ENCODE assay signal across 1 cellular context in genomic region chrX:20363003-20363674, GRCh38.
TF ChIP-seq lines count a peak whose summit lies in the region.

No MANE protein-coding gene starts in this region.

TF ChIP-seq in HepG2, 621 proteins besides CTCF, POLR2A, EP300 and RAD21 (continued from another document):
- TF ChIP-seq, protein P1, sequence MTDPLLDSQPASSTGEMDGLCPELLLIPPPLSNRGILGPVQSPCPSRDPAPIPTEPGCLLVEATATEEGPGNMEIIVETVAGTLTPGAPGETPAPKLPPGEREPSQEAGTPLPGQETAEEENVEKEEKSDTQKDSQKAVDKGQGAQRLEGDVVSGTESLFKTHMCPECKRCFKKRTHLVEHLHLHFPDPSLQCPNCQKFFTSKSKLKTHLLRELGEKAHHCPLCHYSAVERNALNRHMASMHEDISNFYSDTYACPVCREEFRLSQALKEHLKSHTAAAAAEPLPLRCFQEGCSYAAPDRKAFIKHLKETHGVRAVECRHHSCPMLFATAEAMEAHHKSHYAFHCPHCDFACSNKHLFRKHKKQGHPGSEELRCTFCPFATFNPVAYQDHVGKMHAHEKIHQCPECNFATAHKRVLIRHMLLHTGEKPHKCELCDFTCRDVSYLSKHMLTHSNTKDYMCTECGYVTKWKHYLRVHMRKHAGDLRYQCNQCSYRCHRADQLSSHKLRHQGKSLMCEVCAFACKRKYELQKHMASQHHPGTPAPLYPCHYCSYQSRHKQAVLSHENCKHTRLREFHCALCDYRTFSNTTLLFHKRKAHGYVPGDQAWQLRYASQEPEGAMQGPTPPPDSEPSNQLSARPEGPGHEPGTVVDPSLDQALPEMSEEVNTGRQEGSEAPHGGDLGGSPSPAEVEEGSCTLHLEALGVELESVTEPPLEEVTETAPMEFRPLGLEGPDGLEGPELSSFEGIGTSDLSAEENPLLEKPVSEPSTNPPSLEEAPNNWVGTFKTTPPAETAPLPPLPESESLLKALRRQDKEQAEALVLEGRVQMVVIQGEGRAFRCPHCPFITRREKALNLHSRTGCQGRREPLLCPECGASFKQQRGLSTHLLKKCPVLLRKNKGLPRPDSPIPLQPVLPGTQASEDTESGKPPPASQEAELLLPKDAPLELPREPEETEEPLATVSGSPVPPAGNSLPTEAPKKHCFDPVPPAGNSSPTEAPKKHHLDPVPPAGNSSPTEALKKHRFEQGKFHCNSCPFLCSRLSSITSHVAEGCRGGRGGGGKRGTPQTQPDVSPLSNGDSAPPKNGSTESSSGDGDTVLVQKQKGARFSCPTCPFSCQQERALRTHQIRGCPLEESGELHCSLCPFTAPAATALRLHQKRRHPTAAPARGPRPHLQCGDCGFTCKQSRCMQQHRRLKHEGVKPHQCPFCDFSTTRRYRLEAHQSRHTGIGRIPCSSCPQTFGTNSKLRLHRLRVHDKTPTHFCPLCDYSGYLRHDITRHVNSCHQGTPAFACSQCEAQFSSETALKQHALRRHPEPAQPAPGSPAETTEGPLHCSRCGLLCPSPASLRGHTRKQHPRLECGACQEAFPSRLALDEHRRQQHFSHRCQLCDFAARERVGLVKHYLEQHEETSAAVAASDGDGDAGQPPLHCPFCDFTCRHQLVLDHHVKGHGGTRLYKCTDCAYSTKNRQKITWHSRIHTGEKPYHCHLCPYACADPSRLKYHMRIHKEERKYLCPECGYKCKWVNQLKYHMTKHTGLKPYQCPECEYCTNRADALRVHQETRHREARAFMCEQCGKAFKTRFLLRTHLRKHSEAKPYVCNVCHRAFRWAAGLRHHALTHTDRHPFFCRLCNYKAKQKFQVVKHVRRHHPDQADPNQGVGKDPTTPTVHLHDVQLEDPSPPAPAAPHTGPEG (CRISPR knock-in tag; IDR thresholded peaks at IDR 0.05) = no peak
- TF ChIP-seq FOXP1 (IDR thresholded peaks at IDR 0.05) = no peak
- 0 out of 2 replicates have a peak, but pooled peaks have one; percentile 7 for TF ChIP-seq FOXP1 (CRISPR knock-in tag; IDR thresholded peaks at IDR 0.05)
- TF ChIP-seq RBFOX2 (IDR thresholded peaks at IDR 0.05; ENCODE audit: low read depth, low read length) = peak; percentile 54; the same call in 1 of the 2 replicates
- TF ChIP-seq HDAC1 (CRISPR knock-in tag; IDR thresholded peaks at IDR 0.05) = 0 out of 2 replicates have a peak, but pooled peaks have one; percentile 1
- TF ChIP-seq, protein P2, sequence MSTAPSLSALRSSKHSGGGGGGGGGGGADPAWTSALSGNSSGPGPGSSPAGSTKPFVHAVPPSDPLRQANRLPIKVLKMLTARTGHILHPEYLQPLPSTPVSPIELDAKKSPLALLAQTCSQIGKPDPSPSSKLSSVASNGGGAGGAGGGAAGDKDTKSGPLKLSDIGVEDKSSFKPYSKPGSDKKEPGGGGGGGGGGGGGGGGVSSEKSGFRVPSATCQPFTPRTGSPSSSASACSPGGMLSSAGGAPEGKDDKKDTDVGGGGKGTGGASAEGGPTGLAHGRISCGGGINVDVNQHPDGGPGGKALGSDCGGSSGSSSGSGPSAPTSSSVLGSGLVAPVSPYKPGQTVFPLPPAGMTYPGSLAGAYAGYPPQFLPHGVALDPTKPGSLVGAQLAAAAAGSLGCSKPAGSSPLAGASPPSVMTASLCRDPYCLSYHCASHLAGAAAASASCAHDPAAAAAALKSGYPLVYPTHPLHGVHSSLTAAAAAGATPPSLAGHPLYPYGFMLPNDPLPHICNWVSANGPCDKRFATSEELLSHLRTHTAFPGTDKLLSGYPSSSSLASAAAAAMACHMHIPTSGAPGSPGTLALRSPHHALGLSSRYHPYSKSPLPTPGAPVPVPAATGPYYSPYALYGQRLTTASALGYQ (CRISPR knock-in tag; IDR thresholded peaks at IDR 0.05) = 0 out of 2 replicates have a peak, but pooled peaks have one; percentile 8
- TF ChIP-seq ZNF180 (CRISPR knock-in tag; IDR thresholded peaks at IDR 0.05; ENCODE audit: borderline replicate concordance, low read depth) = no peak
- TF ChIP-seq PAXIP1 (CRISPR knock-in tag; conservative IDR thresholded peaks at IDR 0.05) = peak; percentile 4; the same call in 1 of the 2 replicates
- TF ChIP-seq PAF1 (CRISPR knock-in tag; IDR thresholded peaks at IDR 0.05) = no peak
- no peak for TF ChIP-seq NFKB2 (CRISPR knock-in tag; IDR thresholded peaks at IDR 0.05; ENCODE audit: borderline replicate concordance)
- TF ChIP-seq KLF9 (CRISPR knock-in tag; IDR thresholded peaks at IDR 0.05; ENCODE audit: low read depth) = no peak
- no peak for TF ChIP-seq ZNF570 (CRISPR knock-in tag; IDR thresholded peaks at IDR 0.05; ENCODE audit: borderline replicate concordance)
TF ChIP-seq in HepG2: peak in this region for 7.
